10 cellular contexts compared by ENCODE assay signal in genomic region chr20:58112017-58112781, GRCh38.
DNase-seq lines count a peak whose midpoint lies in the region; ATAC-seq and TF ChIP-seq lines count a peak whose summit lies in the region.
"Had no signal": no experiment of that assay in that cellular context is flagged by ENCODE, and none has a peak within 500 bp of the region (broad histone marks: within the 10 kb centered on the region; RNA-seq: fewer than 3 reads in every experiment).

No MANE protein-coding gene starts in this region.

- H3K4me3 ChIP-seq in GM06990 (replicated peaks; ENCODE audit: low read depth, low read length), result no peak overlapping the region
- no peak overlapping the region for H3K4me3 ChIP-seq in choroid plexus epithelial cell (ENCODE audit: low read depth, low read length)
- no peak overlapping the region for H3K4me3 ChIP-seq in gastrocnemius medialis
- H3K4me3 ChIP-seq: heart left ventricle had no signal

- no peak for TF ChIP-seq POLR2A in gastrocnemius medialis (IDR thresholded peaks at IDR 0.05)

- no peaks in the 10 kb centered on the region for H3K4me1 ChIP-seq in gastrocnemius medialis

- in situ Hi-C loops in gastrocnemius medialis (cut with MboI; ENCODE audit: low sequenced_read_pairs in 4 of 4), result no loop called here

- DNase-seq in GM06990 (ENCODE audit: extremely low read depth, insufficient read length) (peak; percentile 72), NCI-H226 (peak; percentile 34), choroid plexus epithelial cell (ENCODE audit: low read depth) (peak; percentile 67), gastrocnemius medialis (peak in 1 of 2 donors; percentile 21), SHP77 treated with DMSO at 0.1 percent for 48 hours (lab: John Stamatoyannopoulos, UW) (no peak), amygdala (lab: John Stamatoyannopoulos, UW) (no peak), posterior cingulate gyrus (no peak), SHP77 (lab: John Stamatoyannopoulos, UW) (no peak)
- DNase-seq: activated CD4-positive, alpha-beta T cell treated with anti-CD3 and anti-CD28 coated beads, Interleukin-2, amount 10 ng/mL, durations not matched to agents 24 days and 14 days had no signal

- H3K36me3 ChIP-seq in GM06990 (ENCODE audit: control insufficient read depth, insufficient read depth, low read length) (no peaks in the 10 kb centered on the region), gastrocnemius medialis (no peaks in the 10 kb centered on the region)
- H3K36me3 ChIP-seq: heart left ventricle had no signal

- TF ChIP-seq CTCF in GM06990 (IDR thresholded peaks at IDR 0.05; ENCODE audit: insufficient read depth, low read length, poor library complexity, severe bottlenecking) (no peak), choroid plexus epithelial cell (conservative IDR thresholded peaks at IDR 0.05; ENCODE audit: low read depth, low read length) (no peak), gastrocnemius medialis (IDR thresholded peaks at IDR 0.05 in 4 of 5, conservative IDR thresholded peaks at IDR 0.05 in 1 of 5) (no peak)

- H3K9me3 ChIP-seq in gastrocnemius medialis, result no peaks in the 10 kb centered on the region

- ATAC-seq in gastrocnemius medialis, result peak; percentile 56 to 58

- H3K27me3 ChIP-seq in GM06990 (replicated peaks; ENCODE audit: control insufficient read depth, insufficient read depth, low read length) (no peaks in the 10 kb centered on the region), gastrocnemius medialis (no peaks in the 10 kb centered on the region)

- intact Hi-C loops in gastrocnemius medialis (cut with DNase I; ENCODE audit: low total_unique reads), result no loop called here
- intact Hi-C loops in posterior cingulate gyrus (cut with DNase I), result no loop called here

- peak overlapping the region in 1 of 4 donors; percentile 30 for H3K27ac ChIP-seq in gastrocnemius medialis

Comparison
In these comparisons a context has a peak if more than half of its experiments do, and no peak if none do; other contexts are left out.
1. DNase-seq: peak in GM06990 (single experiment), NCI-H226 (single experiment) and choroid plexus epithelial cell (single experiment); none in SHP77 treated with DMSO at 0.1 percent for 48 hours (single experiment), amygdala (0 of 56), posterior cingulate gyrus (0 of 10) and SHP77 (0 of 2).